ENCODE assay signal across 26 cellular contexts in genomic region chr1:203791498-203791897, GRCh38. TPM values are rescaled to one million over a fixed set of nuclear protein-coding genes. Genes with fewer than 3 reads are reported as not detected.
DNase-seq lines count a peak whose midpoint lies in the region; ATAC-seq and TF ChIP-seq lines count a peak whose summit lies in the region.
"Had no signal": no experiment of that assay in that cellular context is flagged by ENCODE, and none has a peak within 500 bp of the region (broad histone marks: within the 10 kb centered on the region; RNA-seq: fewer than 3 reads in every experiment).

No MANE protein-coding gene starts in this region.

- H4K8ac ChIP-seq in trophoblast cell (ENCODE audit: low read depth, low read length) = no peak overlapping the region

- no peak overlapping the region for H3K4me2 ChIP-seq in trophoblast cell (ENCODE audit: low read length)

- H3K36me3 ChIP-seq in trophoblast cell (ENCODE audit: control insufficient read depth in 1 of 2, insufficient read depth in 2 of 2, low read length in 2 of 2) = no peaks in the 10 kb centered on the region
- H3K36me3 ChIP-seq in CD8-positive, alpha-beta T cell (ENCODE audit: insufficient read depth, low read length) = no peaks in the 10 kb centered on the region

- intact Hi-C loops in CD8-positive, alpha-beta T cell (cut with DNase I, micrococcal nuclease) = loop anchor here in 1 of 2 experiments (10.0 kb wide), 1 partner anchor 1447 kb away; the partner anchor contains the start of genes PPP1R12B and UBE2T

- no peak overlapping the region for H2AK5ac ChIP-seq in trophoblast cell (ENCODE audit: low read length)

- H3K79me1 ChIP-seq in trophoblast cell (ENCODE audit: low read length) = peaks cover 19% of the 10 kb centered on the region

- no peak overlapping the region for H3K4ac ChIP-seq in trophoblast cell (ENCODE audit: low read depth, low read length)

- POLR2A ChIA-PET in CD8-positive, alpha-beta T cell (lab: Charles Lee) = interaction anchor here (1.4 kb wide), 1 partner anchor 26 kb away, joined by 3 read pairs; the partner anchor contains the start of gene LAX1

- no peaks in the 10 kb centered on the region for H3K27me3 ChIP-seq in trophoblast cell (ENCODE audit: insufficient read depth, low read length)
- no peaks in the 10 kb centered on the region for H3K27me3 ChIP-seq in CD8-positive, alpha-beta T cell (ENCODE audit: insufficient read depth, low read length)

- WGBS in trophoblast cell (ENCODE audit: extremely low coverage, insufficient coverage, insufficient read length) = no CpG with 5 or more reads among the region's 3 CpGs

- peaks cover 7% of the 10 kb centered on the region for H3K79me2 ChIP-seq in trophoblast cell (ENCODE audit: control insufficient read depth, insufficient read depth, low read length, poor library complexity)

- no peak overlapping the region for H3K18ac ChIP-seq in trophoblast cell (ENCODE audit: low read length)

- no peaks in the 10 kb centered on the region for H3K9me3 Mint-ChIP-seq in CD8-positive, alpha-beta T cell
- H3K9me3 Mint-ChIP-seq: CD8-positive, alpha-beta memory T cell had no signal

- H4K12ac ChIP-seq in trophoblast cell (ENCODE audit: low read depth, low read length) = no peak overlapping the region

- H3K4me3 ChIP-seq in trophoblast cell (ENCODE audit: low read depth, low read length) = no peak overlapping the region
- no peak overlapping the region for H3K4me3 ChIP-seq in CD8-positive, alpha-beta T cell (ENCODE audit: low read depth, low read length)
- H3K4me3 ChIP-seq: PC-9 had no signal

- peak overlapping the region; percentile 46 for H2BK5ac ChIP-seq in trophoblast cell (ENCODE audit: low read depth, low read length, poor library complexity)

- no peak overlapping the region for H2BK120ac ChIP-seq in trophoblast cell (ENCODE audit: insufficient read depth, low read length, poor library complexity)

- H3K36me3 Mint-ChIP-seq in CD8-positive, alpha-beta T cell = peaks cover 7% of the 10 kb centered on the region

- no peak for TF ChIP-seq CTCF in CD8-positive, alpha-beta T cell (IDR thresholded peaks at IDR 0.05)

- no peak overlapping the region for H2AFZ ChIP-seq in trophoblast cell (ENCODE audit: insufficient read depth, low read length, poor library complexity)
- H2AFZ ChIP-seq: PC-9 had no signal

- H3K9me3 ChIP-seq in trophoblast cell (ENCODE audit: insufficient read depth, low read depth, low read length) = no peaks in the 10 kb centered on the region
- H3K9me3 ChIP-seq in CD8-positive, alpha-beta T cell (ENCODE audit: low read length) = no peaks in the 10 kb centered on the region

- H4K91ac ChIP-seq in trophoblast cell (ENCODE audit: low read depth, low read length) = peak overlapping the region; percentile 57

- no peak for ATAC-seq in HG02759 (IDR thresholded peaks at IDR 0.05; ENCODE audit: unreplicated experiment)
- no peak for ATAC-seq in CD8-positive, alpha-beta T cell

- H3K27me3 Mint-ChIP-seq in CD8-positive, alpha-beta T cell (ENCODE audit: low read depth) = no peaks in the 10 kb centered on the region
- H3K27me3 Mint-ChIP-seq: B cell; CD8-positive, alpha-beta memory T cell had no signal

- CTCF ChIA-PET in CD8-positive, alpha-beta T cell (lab: Charles Lee) = interaction anchor here (1.0 kb wide), 1 partner anchor 14 kb away, joined by 3 read pairs; no protein-coding TSS in a partner anchor

- no peak overlapping the region for H3K27ac Mint-ChIP-seq in CD8-positive, alpha-beta T cell
- H3K27ac Mint-ChIP-seq: B cell; CD8-positive, alpha-beta memory T cell had no signal

- peaks cover 5 to 11% of the 10 kb centered on the region in 2 experiments for H3K4me1 ChIP-seq in trophoblast cell (ENCODE audit: control insufficient read depth in 1 of 2, insufficient read depth in 2 of 2, low read length in 2 of 2)
- peaks cover 7% of the 10 kb centered on the region for H3K4me1 ChIP-seq in CD8-positive, alpha-beta T cell (ENCODE audit: insufficient read depth, low read length)

- peak overlapping the region; percentile 40 for H3K14ac ChIP-seq in trophoblast cell (ENCODE audit: low read length)

- no peak overlapping the region for H3K23ac ChIP-seq in trophoblast cell (ENCODE audit: low read length)

- no peak overlapping the region for H3K4me3 Mint-ChIP-seq in CD8-positive, alpha-beta T cell
- H3K4me3 Mint-ChIP-seq: B cell; CD8-positive, alpha-beta memory T cell had no signal

- peaks cover 13% of the 10 kb centered on the region for H3K4me1 Mint-ChIP-seq in CD8-positive, alpha-beta T cell (ENCODE audit: low read depth)

- peak overlapping the region; percentile 28 for H3K27ac ChIP-seq in trophoblast cell (ENCODE audit: low read depth, low read length)
- no peak overlapping the region for H3K27ac ChIP-seq in CD8-positive, alpha-beta T cell (ENCODE audit: low read depth, low read length)
- H3K27ac ChIP-seq: C4-2B had no signal

- DNase-seq in EH (ENCODE audit: low read depth) (peak; percentile 39), ELR (ENCODE audit: low read depth) (peak; percentile 32), RPMI7951 (ENCODE audit: low read depth) (peak; percentile 15), trophoblast cell (peak; percentile 61 to 86), UCSD-AML1 (lab: John Stamatoyannopoulos, UW; ENCODE audit: unreplicated experiment) (no peak)
- no peak for DNase-seq in CD8-positive, alpha-beta T cell
- DNase-seq: Calu3; CD8-positive, alpha-beta memory T cell; DMS79 treated with DMSO at 0.1 percent for 48 hours; H7; NCI-H1048; NCI-H1417; NCI-H1694; NCI-H2029 treated with DMSO at 0.1 percent for 48 hours; NCI-H446 treated with DMSO at 0.1 percent for 48 hours; NCI-H526; NCI-H82; NK-92 treated with Interleukin-12 subunit alpha and Interleukin-12 subunit beta, amount 100 ng/mL, for 24 hours; PC-9; RPMI8226; SHP77 had no signal

- H2BK12ac ChIP-seq in trophoblast cell (ENCODE audit: low read length) = no peak overlapping the region

- no peak overlapping the region for H3K9ac ChIP-seq in trophoblast cell (ENCODE audit: low read length)

RNA-seq across cellular contexts. Expression of gene ZBED6, which starts 3.9 kb away (rescaled TPM):
- 7.4 and 10.2 TPM in 2 replicates for total RNA-seq in RPMI7951 (2014; rRNA removed; shearing (Covaris generic))
- 28.0 and 28.3 TPM in 2 replicates for polyA plus RNA-seq in trophoblast cell (2013)
- total RNA-seq in CD8-positive, alpha-beta T cell = 10 to 100 TPM; 25.0 to 25.8 TPM

RNA-seq across cellular contexts. Expression of gene ZC3H11A, which starts 3.9 kb away (rescaled TPM):
- total RNA-seq in RPMI7951 (2014; rRNA removed; shearing (Covaris generic)) = 62.7 and 71.3 TPM in 2 replicates
- 109 and 113 TPM in 2 replicates for polyA plus RNA-seq in trophoblast cell (2013)
- 10 to 100 TPM; 72.7 to 77.2 TPM for total RNA-seq in CD8-positive, alpha-beta T cell

RNA-seq across cellular contexts. Expression of gene LAX1, which starts 26.5 kb away (rescaled TPM):
- total RNA-seq in RPMI7951 (2014; rRNA removed; shearing (Covaris generic)) = 0.36 TPM in 1 of 2 replicates, not detected in the other
- polyA plus RNA-seq in trophoblast cell (2013) = 0.14 and 0.21 TPM in 2 replicates
- 10 to 100 TPM; 13.7 to 16.1 TPM for total RNA-seq in CD8-positive, alpha-beta T cell
- total RNA-seq: Calu3, G401, H7, PC-9, SK-MEL-5 had no signal

Comparison
In these comparisons a context has a peak if more than half of its experiments do, and no peak if none do; other contexts are left out.
1. DNase-seq: peak in EH (single experiment), ELR (single experiment), RPMI7951 (single experiment) and trophoblast cell (2 of 2); none in CD8-positive, alpha-beta T cell (0 of 7) and UCSD-AML1 (single experiment).
2. RNA of gene LAX1, which starts 26.5 kb away (total RNA-seq): 13.7 to 16.1 TPM in CD8-positive, alpha-beta T cell; 0.36 TPM in RPMI7951; every median in the first group is over 10 times any median in the second.